In genomic region chr14:19659850-19660558, GRCh38 we compare ENCODE assay signal across 11 cellular contexts. TPM values are rescaled to one million over a fixed set of nuclear protein-coding genes. Genes with fewer than 3 reads are reported as not detected.
"Had no signal": no experiment of that assay in that cellular context is flagged by ENCODE, and none has a peak within 500 bp of the region (broad histone marks: within the 10 kb centered on the region; RNA-seq: fewer than 3 reads in every experiment).

No MANE protein-coding gene starts in this region.

RNA-seq across cellular contexts. Expression of gene OR11H2, which starts 53.7 kb away (rescaled TPM):
- total RNA-seq: OCI-LY7, PC-3, PC-9, Peyer's patch, Right ventricle myocardium superior, RPMI7951, SJCRH30, SJSA1, SK-MEL-5, T-cell had no signal
- polyA plus RNA-seq: SK-N-SH had no signal
